In the genomic region with DNA sequence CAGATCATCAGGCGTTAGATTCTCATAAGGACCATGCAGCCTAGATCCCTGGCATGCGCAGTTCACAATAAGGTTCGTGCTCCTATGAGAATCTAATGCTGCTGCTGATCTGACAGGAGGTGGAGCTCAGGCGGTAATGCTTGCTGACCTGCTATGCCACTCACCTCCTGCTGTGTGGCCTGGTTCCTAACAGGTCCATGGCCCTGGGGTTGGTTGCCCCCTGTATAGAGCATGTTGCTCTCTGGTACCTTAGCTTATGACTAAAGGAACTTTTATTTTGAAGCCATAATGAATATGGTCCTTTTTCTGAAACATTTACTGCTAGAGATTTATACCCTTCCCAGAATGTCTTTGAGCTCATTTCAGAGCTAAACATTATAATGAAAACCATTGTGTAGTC, we compare ENCODE assay signal across 11 cellular contexts. TPM values are rescaled to one million over a fixed set of nuclear protein-coding genes. Genes with fewer than 3 reads are reported as not detected.
DNase-seq lines count a peak whose midpoint lies in the region; ATAC-seq and TF ChIP-seq lines count a peak whose summit lies in the region.
"Had no signal": no experiment of that assay in that cellular context is flagged by ENCODE, and none has a peak within 500 bp of the region (broad histone marks: within the 10 kb centered on the region; RNA-seq: fewer than 3 reads in every experiment).

No MANE protein-coding gene starts in this region.

- intact Hi-C loops in MCF 10A (cut with micrococcal nuclease), result loop anchor here (5.0 to 10.0 kb wide), 5 partner anchors 49 to 722 kb away; no protein-coding TSS in a partner anchor
- intact Hi-C loops in breast epithelium (cut with DNase I; ENCODE audit: low total_unique reads), result no loop called here
- intact Hi-C loops in aorta (cut with DNase I), result loop anchor here (5.0 to 10.0 kb wide), 7 partner anchors 52 to 802 kb away; no protein-coding TSS in a partner anchor
- intact Hi-C loops in heart right ventricle (cut with DNase I), result loop anchor here in 4 of 10 donors (10.0 kb wide), 4 partner anchors 62 to 932 kb away; no protein-coding TSS in a partner anchor

- H3K4me1 ChIP-seq in breast epithelium, result peaks cover 0 to 7% of the 10 kb centered on the region in 2 donors
- peaks cover 18% of the 10 kb centered on the region for H3K4me1 ChIP-seq in mesodermal cell (ENCODE audit: control insufficient read depth, insufficient read depth, low read length, poor library complexity, severe bottlenecking)
- peaks cover 5 to 7% of the 10 kb centered on the region in 2 donors for H3K4me1 ChIP-seq in aorta (ENCODE audit: control insufficient read depth in 1 of 2, insufficient read depth in 2 of 2, low read length in 2 of 2)
- peaks cover 0 to 67% (median 37%) of the 10 kb centered on the region in 9 donors for H3K4me1 ChIP-seq in heart right ventricle

- DNase-seq in MCF 10A (ENCODE audit: unreplicated experiment) (no peak), breast epithelium (ENCODE audit: low spot score in 2 of 2) (no peak), aorta (no peak), heart right ventricle (no peak), NCI-H128 (lab: John Stamatoyannopoulos, UW; ENCODE audit: unreplicated experiment) (no peak)
- no peak for DNase-seq in activated naive CD8-positive, alpha-beta T cell treated with anti-CD3 and anti-CD28 coated beads, Interleukin-2, amount 10 ng/mL, durations not matched to agents 7 days and 5 days
- DNase-seq: amniotic stem cell, lower lobe of right lung, right cardiac atrium had no signal

- H3K36me3 ChIP-seq in breast epithelium, result no peaks in the 10 kb centered on the region
- peaks cover 8% of the 10 kb centered on the region for H3K36me3 ChIP-seq in mesodermal cell (ENCODE audit: control insufficient read depth, insufficient read depth, low read length)
- no peaks in the 10 kb centered on the region for H3K36me3 ChIP-seq in aorta (ENCODE audit: control insufficient read depth in 1 of 2, insufficient read depth in 2 of 2, low read length in 1 of 2)
- H3K36me3 ChIP-seq in heart right ventricle, result no peaks in the 10 kb centered on the region
- H3K36me3 ChIP-seq: lower lobe of right lung had no signal

- H3K4me3 ChIP-seq in breast epithelium (peak overlapping the region in 1 of 3 donors; percentile 93), mesodermal cell (ENCODE audit: extremely low read depth, insufficient read depth, low read length, poor library complexity, severe bottlenecking) (peak overlapping the region; percentile 96), aorta (ENCODE audit: low read length in 2 of 2) (peak overlapping the region; percentile 42 to 81), heart right ventricle (peak overlapping the region in 1 of 10 donors; percentile 7)

- POLR2A ChIA-PET in MCF 10A (lab: Yijun Ruan, JAX), result interaction anchor here (0.6 to 2.4 kb wide), 8 partner anchors 20 to 880 kb away, joined by 3 to 10 read pairs (median 3); no protein-coding TSS in a partner anchor
- POLR2A ChIA-PET in activated naive CD8-positive, alpha-beta T cell treated with anti-CD3 and anti-CD28 coated beads, Interleukin-2, amount 10 ng/mL, durations not matched to agents 7 days and 5 days (lab: Charles Lee), result interaction anchor here (1.1 kb wide), 1 partner anchor 229 kb away, joined by 5 read pairs; no protein-coding TSS in a partner anchor

- peaks cover 6% of the 10 kb centered on the region for H3K36me3 Mint-ChIP-seq in MCF 10A (ENCODE audit: insufficient read depth, unreplicated experiment)
- peaks cover 8% of the 10 kb centered on the region for H3K36me3 Mint-ChIP-seq in activated naive CD8-positive, alpha-beta T cell treated with anti-CD3 and anti-CD28 coated beads, Interleukin-2, amount 10 ng/mL, durations not matched to agents 7 days and 5 days

- no peaks in the 10 kb centered on the region for H3K9me3 Mint-ChIP-seq in MCF 10A (ENCODE audit: unreplicated experiment)
- H3K9me3 Mint-ChIP-seq in activated naive CD8-positive, alpha-beta T cell treated with anti-CD3 and anti-CD28 coated beads, Interleukin-2, amount 10 ng/mL, durations not matched to agents 7 days and 5 days, result no peaks in the 10 kb centered on the region

- H3K27me3 ChIP-seq in breast epithelium, result no peaks in the 10 kb centered on the region
- no peaks in the 10 kb centered on the region for H3K27me3 ChIP-seq in aorta (ENCODE audit: control insufficient read depth in 1 of 2, insufficient read depth in 2 of 2, low read length in 1 of 2)
- H3K27me3 ChIP-seq in heart right ventricle, result no peaks in the 10 kb centered on the region

- no peak for ATAC-seq in activated naive CD8-positive, alpha-beta T cell treated with anti-CD3 and anti-CD28 coated beads, Interleukin-2, amount 10 ng/mL, durations not matched to agents 7 days and 5 days (ENCODE audit: low read depth)
- ATAC-seq in aorta (ENCODE audit: low FRiP score), result no peak
- ATAC-seq in heart right ventricle, result no peak
- no peak for ATAC-seq in HG02973 (IDR thresholded peaks at IDR 0.05; ENCODE audit: unreplicated experiment)
- ATAC-seq: lower lobe of right lung, right cardiac atrium had no signal

- H3K4me3 Mint-ChIP-seq in MCF 10A (ENCODE audit: unreplicated experiment), result peak overlapping the region; percentile 47
- peak overlapping the region; percentile 89 for H3K4me3 Mint-ChIP-seq in activated naive CD8-positive, alpha-beta T cell treated with anti-CD3 and anti-CD28 coated beads, Interleukin-2, amount 10 ng/mL, durations not matched to agents 7 days and 5 days

- no peaks in the 10 kb centered on the region for H3K27me3 Mint-ChIP-seq in MCF 10A (ENCODE audit: insufficient read depth, unreplicated experiment)
- H3K27me3 Mint-ChIP-seq in activated naive CD8-positive, alpha-beta T cell treated with anti-CD3 and anti-CD28 coated beads, Interleukin-2, amount 10 ng/mL, durations not matched to agents 7 days and 5 days, result no peaks in the 10 kb centered on the region

- TF ChIP-seq CTCF in MCF 10A (IDR thresholded peaks at IDR 0.05; ENCODE audit: unreplicated experiment) (no peak), breast epithelium (IDR thresholded peaks at IDR 0.05) (no peak), heart right ventricle (IDR thresholded peaks at IDR 0.05) (no peak)

- no TSS peak for BruUV-seq in MCF 10A (replicated peaks; lab: Mats Ljungman, UMichigan)

- peaks cover 0 to 8% of the 10 kb centered on the region in 2 donors for H3K9me3 ChIP-seq in breast epithelium
- peaks cover 10% of the 10 kb centered on the region for H3K9me3 ChIP-seq in mesodermal cell (ENCODE audit: control insufficient read depth, low read length)
- no peaks in the 10 kb centered on the region for H3K9me3 ChIP-seq in aorta (ENCODE audit: control insufficient read depth, low read length)
- H3K9me3 ChIP-seq in heart right ventricle, result peaks cover 0 to 9% (median 6%) of the 10 kb centered on the region in 11 donors
- H3K9me3 ChIP-seq: lower lobe of right lung had no signal

- H3K27ac ChIP-seq in breast epithelium (no peak overlapping the region), mesodermal cell (ENCODE audit: low read depth, low read length, severe bottlenecking) (no peak overlapping the region), aorta (ENCODE audit: low read depth in 1 of 2, low read length in 2 of 2) (no peak overlapping the region), heart right ventricle (peak overlapping the region in 1 of 10 donors; percentile 17)
- H3K27ac ChIP-seq: lower lobe of right lung had no signal

- CTCF ChIA-PET in MCF 10A (lab: Yijun Ruan, JAX), result interaction anchor here (0.5 to 1.1 kb wide), 9 partner anchors 15 to 940 kb away, joined by 3 to 6 read pairs (median 3); no protein-coding TSS in a partner anchor

- TF ChIP-seq POLR2A in breast epithelium (IDR thresholded peaks at IDR 0.05), result no peak

- no peak overlapping the region for H3K27ac Mint-ChIP-seq in MCF 10A (ENCODE audit: low read depth, unreplicated experiment)
- H3K27ac Mint-ChIP-seq in activated naive CD8-positive, alpha-beta T cell treated with anti-CD3 and anti-CD28 coated beads, Interleukin-2, amount 10 ng/mL, durations not matched to agents 7 days and 5 days, result peak overlapping the region; percentile 8

- 65 to 79% methylated on average over 4 of the region's 4 CpGs for WGBS in mesodermal cell (ENCODE audit: insufficient coverage in 2 of 2), 2 experiments
- 68 to 71% methylated on average over 4 of the region's 4 CpGs for WGBS in aorta, 2 donors
- WGBS in heart right ventricle, 2 donors, result 94 to 95% methylated on average over 4 of the region's 4 CpGs

- H3K4me1 Mint-ChIP-seq in MCF 10A (ENCODE audit: insufficient read depth, unreplicated experiment), result peaks cover 43% of the 10 kb centered on the region
- peaks cover 58% of the 10 kb centered on the region for H3K4me1 Mint-ChIP-seq in activated naive CD8-positive, alpha-beta T cell treated with anti-CD3 and anti-CD28 coated beads, Interleukin-2, amount 10 ng/mL, durations not matched to agents 7 days and 5 days

RNA-seq across cellular contexts. Expression of a gene that starts 3.1 kb away (rescaled TPM):
- 44.1 and 55.8 TPM in 2 replicates for total RNA-seq in MCF 10A (2022)
- 10 to 100 TPM; 57.9 to 68.6 (median 63.3) TPM for total RNA-seq in breast epithelium
- total RNA-seq in activated naive CD8-positive, alpha-beta T cell treated with anti-CD3 and anti-CD28 coated beads, Interleukin-2, amount 10 ng/mL, durations not matched to agents 7 days and 5 days, result 10 to 100 TPM; 38.2 to 46.4 TPM
- 146 TPM for polyA plus RNA-seq in mesodermal cell (2013, experiment 1 of 2)
- polyA plus RNA-seq in mesodermal cell (2013, experiment 2 of 2), result 157 TPM
- total RNA-seq in aorta, result 10 to 100 TPM; 57.7 to 69.7 TPM
- polyA plus RNA-seq in aorta, result 10 to 100 TPM; 14.5 to 23.5 TPM
- 10 to 100 TPM in 1 of 10 donors, 1 to 10 TPM in 9; 5.4 to 16.1 (median 7.0) TPM for total RNA-seq in heart right ventricle
- 1 to 10 TPM; 2.9 to 3.9 TPM for polyA plus RNA-seq in heart right ventricle
